8 cellular contexts compared by ENCODE assay signal in the genomic region with DNA sequence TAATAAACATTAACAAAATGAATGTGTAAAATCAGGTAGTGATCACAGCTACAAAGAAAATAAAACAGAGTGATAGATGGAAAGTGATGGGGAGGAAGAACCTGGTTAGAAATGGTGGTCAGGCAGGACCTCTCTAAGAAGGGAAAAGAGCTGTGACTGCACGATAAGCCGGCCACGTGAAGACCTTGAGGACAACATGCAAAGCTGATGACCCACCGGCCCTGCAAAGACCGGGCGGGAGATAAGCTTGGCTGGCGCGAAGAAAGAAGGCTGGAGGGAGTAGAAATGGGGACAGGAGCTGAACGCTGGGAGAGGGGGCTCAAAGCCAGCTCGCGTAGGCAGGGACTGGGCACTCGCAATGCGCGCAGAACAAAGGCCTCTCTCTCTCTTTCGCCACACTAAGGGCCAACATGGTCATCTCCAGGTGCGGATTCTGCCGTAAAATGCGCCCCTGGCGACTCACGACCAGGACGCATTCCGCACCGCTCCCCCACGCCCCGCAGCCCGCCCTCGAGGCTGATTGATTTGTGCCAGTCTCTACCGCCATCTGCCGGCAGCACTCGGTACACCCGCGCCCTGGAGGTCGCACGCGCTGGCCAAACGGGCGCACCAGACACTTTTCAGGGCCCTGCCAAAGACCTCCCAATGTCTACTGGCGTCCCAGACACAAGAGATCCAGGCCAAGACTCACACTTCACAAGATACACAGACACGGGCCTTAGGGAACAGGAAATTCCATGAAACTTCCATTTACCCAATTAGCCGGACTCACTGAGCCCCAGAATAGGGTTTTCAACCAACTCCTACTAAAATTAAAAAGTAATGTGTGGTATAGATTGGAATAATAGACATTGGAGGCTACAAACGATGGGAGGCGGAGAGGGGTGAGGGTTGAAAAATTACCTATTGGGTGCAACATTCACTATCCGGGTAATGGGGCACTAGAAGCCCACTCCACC. TPM values are rescaled to one million over a fixed set of nuclear protein-coding genes. Genes with fewer than 3 reads are reported as not detected.
DNase-seq lines count a peak whose midpoint lies in the region; ATAC-seq and TF ChIP-seq lines count a peak whose summit lies in the region.

No MANE protein-coding gene starts in this region.

- no peaks in the 10 kb centered on the region for H3K36me3 ChIP-seq in CD4-positive, alpha-beta memory T cell (ENCODE audit: insufficient read depth, low read length)
- H3K36me3 ChIP-seq in mesodermal cell (ENCODE audit: control insufficient read depth, insufficient read depth, low read length) = peaks cover 13% of the 10 kb centered on the region

- intact Hi-C loops in CD4-positive, alpha-beta memory T cell (cut with micrococcal nuclease) = loop anchor here (1.0 to 2.0 kb wide), 2 partner anchors 58 to 64 kb away; no protein-coding TSS in a partner anchor

- peaks cover 7 to 11% (median 9%) of the 10 kb centered on the region in 4 donors for H3K4me1 Mint-ChIP-seq in CD4-positive, alpha-beta memory T cell
- peaks cover 9 to 10% of the 10 kb centered on the region in 2 donors for H3K4me1 Mint-ChIP-seq in effector memory CD8-positive, alpha-beta T cell (ENCODE audit: low read depth in 2 of 2)

- H3K4me1 ChIP-seq in CD4-positive, alpha-beta memory T cell (ENCODE audit: insufficient read depth, low read length) = peaks cover 7% of the 10 kb centered on the region
- H3K4me1 ChIP-seq in mesodermal cell (ENCODE audit: control insufficient read depth, insufficient read depth, low read length, poor library complexity, severe bottlenecking) = no peaks in the 10 kb centered on the region

- WGBS in mesodermal cell (ENCODE audit: insufficient coverage in 2 of 2), 2 experiments = 14 to 16% methylated on average over 36 of the region's 43 CpGs

- no peaks in the 10 kb centered on the region for H3K27me3 ChIP-seq in CD4-positive, alpha-beta memory T cell (ENCODE audit: insufficient read depth, low read length)
- H3K27me3 ChIP-seq in HL-60 (ENCODE audit: insufficient read depth, poor library complexity, severe bottlenecking) = no peaks in the 10 kb centered on the region

- H3K27ac Mint-ChIP-seq in CD4-positive, alpha-beta memory T cell = peak overlapping the region in 4 of 7 donors; percentile 52 to 72 (median 64)
- no peak overlapping the region for H3K27ac Mint-ChIP-seq in effector memory CD8-positive, alpha-beta T cell

- H3K27me3 Mint-ChIP-seq in CD4-positive, alpha-beta memory T cell = peaks cover 3 to 21% of the 10 kb centered on the region in 2 donors
- peaks cover 13 to 14% of the 10 kb centered on the region in 2 donors for H3K27me3 Mint-ChIP-seq in effector memory CD8-positive, alpha-beta T cell

- CTCF ChIA-PET in CD4-positive, alpha-beta memory T cell (lab: Charles Lee; ENCODE audit: partially characterized antibody) = interaction anchor here (0.7 to 6.7 kb wide), 35 partner anchors 8 to 168 kb away, joined by 3 to 79 read pairs (median 4); partner anchors contain the start of genes DEFB129, DEFB132, SOX12 and ZCCHC3

- peak overlapping the region in 1 of 2 donors; percentile 60 for H3K4me3 ChIP-seq in CD4-positive, alpha-beta memory T cell (ENCODE audit: low read length in 2 of 2)
- H3K4me3 ChIP-seq in HL-60 (replicated peaks; ENCODE audit: insufficient read depth, low read length) = peak overlapping the region; percentile 43
- peak overlapping the region; percentile 24 for H3K4me3 ChIP-seq in mesodermal cell (ENCODE audit: extremely low read depth, insufficient read depth, low read length, poor library complexity, severe bottlenecking)

- no peaks in the 10 kb centered on the region for H3K9me3 Mint-ChIP-seq in CD4-positive, alpha-beta memory T cell
- no peaks in the 10 kb centered on the region for H3K9me3 Mint-ChIP-seq in effector memory CD8-positive, alpha-beta T cell

- no peak overlapping the region for H3K27ac ChIP-seq in CD4-positive, alpha-beta memory T cell (ENCODE audit: low read depth, low read length)
- 0 out of 2 replicates have a peak overlapping the region, but pooled peaks have one; percentile 15 for H3K27ac ChIP-seq in HL-60 (replicated peaks)
- H3K27ac ChIP-seq in mesodermal cell (ENCODE audit: low read depth, low read length, severe bottlenecking) = no peak overlapping the region

- H3K4me3 Mint-ChIP-seq in CD4-positive, alpha-beta memory T cell = peak overlapping the region; percentile 80 to 87 (median 84)
- H3K4me3 Mint-ChIP-seq in effector memory CD8-positive, alpha-beta T cell = peak overlapping the region; percentile 73 to 88

- DNase-seq in CD4-positive, alpha-beta memory T cell = peak; percentile 82 to 87 (median 83)
- peak; percentile 88 to 89 for DNase-seq in HL-60 (ENCODE audit: low read depth in 1 of 2, low spot score in 1 of 2)
- peak; percentile 94 for DNase-seq in NCI-H82 (lab: John Stamatoyannopoulos, UW)
- DNase-seq in activated CD8-positive, alpha-beta memory T cell treated with anti-CD3 and anti-CD28 coated beads for 1 hour (ENCODE audit: extremely low read depth in 1 of 2, low read depth in 1 of 2) = peak; percentile 75 to 82
- peak; percentile 86 to 88 (median 86) for DNase-seq in effector memory CD8-positive, alpha-beta T cell
- DNase-seq in stimulated activated CD8-positive, alpha-beta memory T cell treated with anti-CD3 and anti-CD28 coated beads, Interleukin-15, amount 100 ng/mL, for 1 hour (ENCODE audit: low read depth) = peak; percentile 79

- peak; percentile 86 for ATAC-seq in GM19438 (IDR thresholded peaks at IDR 0.05; ENCODE audit: low read depth, unreplicated experiment)
- peak; percentile 100 for ATAC-seq in effector memory CD8-positive, alpha-beta T cell (replicated peaks)

- H3K36me3 Mint-ChIP-seq in CD4-positive, alpha-beta memory T cell = no peaks in the 10 kb centered on the region
- H3K36me3 Mint-ChIP-seq in effector memory CD8-positive, alpha-beta T cell (ENCODE audit: insufficient read depth) = peaks cover 8% of the 10 kb centered on the region

- peak; percentile 86 for TF ChIP-seq CTCF in HL-60 (IDR thresholded peaks at IDR 0.05; ENCODE audit: insufficient read depth, low read length)

- POLR2A ChIA-PET in CD4-positive, alpha-beta memory T cell (lab: Charles Lee; ENCODE audit: partially characterized antibody) = interaction anchor here (1.2 to 1.3 kb wide), 4 partner anchors 9 to 64 kb away, joined by 3 to 6 read pairs (median 4); partner anchors contain the start of genes DEFB132, SOX12 and ZCCHC3

- no peaks in the 10 kb centered on the region for H3K9me3 ChIP-seq in CD4-positive, alpha-beta memory T cell (ENCODE audit: control insufficient read depth in 1 of 2, low read length in 2 of 2)
- no peaks in the 10 kb centered on the region for H3K9me3 ChIP-seq in mesodermal cell (ENCODE audit: control insufficient read depth, low read length)

RNA-seq across cellular contexts. Expression of gene DEFB132, which starts 9.4 kb away (rescaled TPM):
- not detected for total RNA-seq in CD4-positive, alpha-beta memory T cell
- not detected for polyA plus RNA-seq in CD4-positive, alpha-beta memory T cell
- polyA plus RNA-seq in mesodermal cell (2013, experiment 1 of 2) = not detected
- polyA plus RNA-seq in mesodermal cell (2013, experiment 2 of 2) = not detected

RNA-seq across cellular contexts. Expression of gene C20orf96, which starts 23.7 kb away (rescaled TPM):
- total RNA-seq in CD4-positive, alpha-beta memory T cell = 1 to 10 TPM; 1.8 to 2.5 TPM
- polyA plus RNA-seq in CD4-positive, alpha-beta memory T cell = under 1 TPM; 0.25 to 0.39 TPM
- polyA plus RNA-seq in mesodermal cell (2013, experiment 1 of 2) = 38.1 TPM
- 33.5 TPM for polyA plus RNA-seq in mesodermal cell (2013, experiment 2 of 2)

RNA-seq across cellular contexts. Expression of gene ZCCHC3, which starts 30.5 kb away (rescaled TPM):
- total RNA-seq in CD4-positive, alpha-beta memory T cell = 10 to 100 TPM; 27.9 to 29.8 TPM
- 10 to 100 TPM in 1 of 2 donors, 1 to 10 TPM in 1; 5.8 to 12.2 TPM for polyA plus RNA-seq in CD4-positive, alpha-beta memory T cell
- 38.0 TPM for polyA plus RNA-seq in mesodermal cell (2013, experiment 1 of 2)
- 36.6 TPM for polyA plus RNA-seq in mesodermal cell (2013, experiment 2 of 2)

RNA-seq across cellular contexts. Expression of gene DEFB129, which starts 39.8 kb away (rescaled TPM):
- not detected for total RNA-seq in CD4-positive, alpha-beta memory T cell
- polyA plus RNA-seq in CD4-positive, alpha-beta memory T cell = not detected
- not detected for polyA plus RNA-seq in mesodermal cell (2013, experiment 1 of 2)
- not detected for polyA plus RNA-seq in mesodermal cell (2013, experiment 2 of 2)

RNA-seq across cellular contexts. Expression of gene SOX12, which starts 58.5 kb away (rescaled TPM):
- total RNA-seq in CD4-positive, alpha-beta memory T cell = 1 to 10 TPM; 4.7 to 5.0 TPM
- polyA plus RNA-seq in CD4-positive, alpha-beta memory T cell = under 1 TPM; 0.08 to 0.69 TPM
- polyA plus RNA-seq in mesodermal cell (2013, experiment 1 of 2) = 42.8 TPM
- 40.6 TPM for polyA plus RNA-seq in mesodermal cell (2013, experiment 2 of 2)

Comparison
In these comparisons a context has a peak if more than half of its experiments do, and no peak if none do; other contexts are left out.
1. H3K27ac Mint-ChIP-seq: peak in CD4-positive, alpha-beta memory T cell (4 of 7); none in effector memory CD8-positive, alpha-beta T cell (0 of 2).
2. Peak in every context shown above with its lines, with median percentiles within 50 percentile points of each other: DNase-seq.